In the genomic region with DNA sequence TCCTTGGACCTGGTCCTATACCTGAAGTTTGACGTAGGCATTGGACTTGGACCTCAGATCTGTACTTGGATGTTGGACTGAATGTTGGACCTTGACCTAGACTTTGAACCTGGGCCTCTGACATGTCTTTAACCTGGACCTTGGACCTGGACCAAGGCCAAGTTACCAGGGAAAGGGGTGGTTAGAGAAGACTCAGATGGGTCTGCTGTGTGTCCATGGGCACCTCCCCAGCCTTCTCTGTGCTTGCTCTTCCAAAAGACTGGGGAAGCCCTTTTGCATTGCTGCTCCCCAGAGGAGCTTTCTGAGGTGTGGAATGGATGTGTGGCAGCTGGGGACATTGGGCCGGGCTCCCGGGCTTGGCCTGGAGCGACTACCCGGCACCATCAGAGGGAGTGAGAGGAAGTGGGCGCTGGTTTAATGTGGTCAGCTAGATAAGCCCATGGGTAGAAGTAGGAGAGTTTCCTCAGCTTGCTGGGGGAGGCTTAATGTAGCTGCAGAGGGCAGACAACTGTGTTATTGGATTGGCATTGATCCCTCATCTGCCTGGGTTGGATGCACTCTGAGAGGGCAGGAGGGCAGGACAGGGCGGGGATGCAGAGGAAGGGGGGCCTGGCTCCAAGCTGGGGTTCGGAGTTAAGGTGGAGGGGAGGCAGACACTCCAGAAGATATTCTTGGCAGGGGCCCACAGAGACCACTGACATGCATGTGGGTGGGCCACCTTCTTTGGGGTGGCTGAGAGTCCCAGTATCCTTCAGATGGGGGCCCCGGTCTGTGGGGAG, we compare ENCODE assay signal across 1 cellular context.
TF ChIP-seq lines count a peak whose summit lies in the region.

No MANE protein-coding gene starts in this region.

TF ChIP-seq in K562, 482 proteins besides CTCF, POLR2A, EP300 and RAD21 (continued from another document):
- TF ChIP-seq, protein P1, sequence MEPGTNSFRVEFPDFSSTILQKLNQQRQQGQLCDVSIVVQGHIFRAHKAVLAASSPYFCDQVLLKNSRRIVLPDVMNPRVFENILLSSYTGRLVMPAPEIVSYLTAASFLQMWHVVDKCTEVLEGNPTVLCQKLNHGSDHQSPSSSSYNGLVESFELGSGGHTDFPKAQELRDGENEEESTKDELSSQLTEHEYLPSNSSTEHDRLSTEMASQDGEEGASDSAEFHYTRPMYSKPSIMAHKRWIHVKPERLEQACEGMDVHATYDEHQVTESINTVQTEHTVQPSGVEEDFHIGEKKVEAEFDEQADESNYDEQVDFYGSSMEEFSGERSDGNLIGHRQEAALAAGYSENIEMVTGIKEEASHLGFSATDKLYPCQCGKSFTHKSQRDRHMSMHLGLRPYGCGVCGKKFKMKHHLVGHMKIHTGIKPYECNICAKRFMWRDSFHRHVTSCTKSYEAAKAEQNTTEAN (CRISPR knock-in tag; IDR thresholded peaks at IDR 0.05), result no peak
